Comparison of ENCODE assay signal across 16 cellular contexts in genomic region chr20:62025394-62025793, GRCh38. TPM values are rescaled to one million over a fixed set of nuclear protein-coding genes. Genes with fewer than 3 reads are reported as not detected.
A peak's percentile ranks its signal among the peaks of the same experiment; 100 is the strongest.
DNase-seq lines count a peak whose midpoint lies in the region; TF ChIP-seq lines count a peak whose summit lies in the region.
"Had no signal": no experiment of that assay in that cellular context is flagged by ENCODE, and none has a peak within 500 bp of the region (broad histone marks: within the 10 kb centered on the region; RNA-seq: fewer than 3 reads in every experiment).

No MANE protein-coding gene starts in this region.

- DNase-seq in NCI-H82 (lab: John Stamatoyannopoulos, UW): peak; percentile 68
- no peak for DNase-seq in NCI-H82 treated with DMSO at 0.1 percent for 48 hours (lab: John Stamatoyannopoulos, UW; ENCODE audit: unreplicated experiment)
- DNase-seq in KBM-7: peak; percentile 83
- DNase-seq in dermis blood vessel endothelial cell: peak; percentile 45
- no peak for DNase-seq in progenitor cell of endocrine pancreas (ENCODE audit: low spot score, unreplicated experiment)
- no peak for DNase-seq in stimulated activated CD4-positive, alpha-beta T cell treated with anti-CD3 and anti-CD28 coated beads, Interleukin-12 subunit alpha, Interleukin-12 subunit beta, amount 100 ng/mL, for 4 hours
- no peak for DNase-seq in Karpas-422
- no peak for DNase-seq in NCI-H146 treated with DMSO at 0.1 percent for 48 hours (lab: John Stamatoyannopoulos, UW; ENCODE audit: unreplicated experiment)
- DNase-seq: activated T-cell treated with anti-CD3 and anti-CD28 coated beads, Interleukin-2, amount 50 U/mL, for 48 hours; effector CD4-positive, alpha-beta T cell; NCI-H2081; NK-92 treated with Interleukin-12 subunit alpha and Interleukin-12 subunit beta, amount 100 ng/mL, for 24 hours; small intestine; transverse colon had no signal

- H3K36me3 ChIP-seq in Karpas-422 (ENCODE audit: insufficient read depth, low read length): no peaks in the 10 kb centered on the region
- H3K36me3 ChIP-seq: ascending aorta, transverse colon had no signal

- peaks cover 23% of the 10 kb centered on the region for H3K4me1 Mint-ChIP-seq in progenitor cell of endocrine pancreas (ENCODE audit: low read depth)

- peaks cover 6% of the 10 kb centered on the region for H3K4me1 ChIP-seq in Karpas-422 (ENCODE audit: low read length)

- no peaks in the 10 kb centered on the region for H3K27me3 ChIP-seq in Karpas-422 (ENCODE audit: low read length)
- H3K27me3 ChIP-seq: ascending aorta, transverse colon had no signal

- no peaks in the 10 kb centered on the region for H3K27me3 Mint-ChIP-seq in progenitor cell of endocrine pancreas

- no peaks in the 10 kb centered on the region for H3K9me2 ChIP-seq in Karpas-422 (replicated peaks; ENCODE audit: insufficient read depth, low read length)

- H3K79me2 ChIP-seq in Karpas-422 (ENCODE audit: low read length): peaks cover 99% of the 10 kb centered on the region

- no peak for TF ChIP-seq CTCF in progenitor cell of endocrine pancreas (IDR thresholded peaks at IDR 0.05; ENCODE audit: unreplicated experiment)

- H3K4me2 ChIP-seq in Karpas-422 (ENCODE audit: low read depth, low read length, poor library complexity, severe bottlenecking): no peak overlapping the region

- no peak overlapping the region for H3K4me3 Mint-ChIP-seq in progenitor cell of endocrine pancreas (ENCODE audit: low read depth)

- no peaks in the 10 kb centered on the region for H3K36me3 Mint-ChIP-seq in progenitor cell of endocrine pancreas (ENCODE audit: insufficient read depth)

- H3K27ac ChIP-seq in Karpas-422 (ENCODE audit: low read length): no peak overlapping the region
- H3K27ac ChIP-seq: 22Rv1, ascending aorta, transverse colon had no signal

- H3K9me3 ChIP-seq in Karpas-422 (ENCODE audit: low read length): no peaks in the 10 kb centered on the region
- H3K9me3 ChIP-seq: ascending aorta, transverse colon had no signal

- peak overlapping the region; percentile 47 for H3K27ac Mint-ChIP-seq in progenitor cell of endocrine pancreas

- no peak overlapping the region for H3K9ac ChIP-seq in Karpas-422 (ENCODE audit: low read length)

- H3K4me3 ChIP-seq in Karpas-422 (ENCODE audit: low read length): no peak overlapping the region
- H3K4me3 ChIP-seq: ascending aorta, transverse colon had no signal

- peaks cover 31% of the 10 kb centered on the region for H4K20me1 ChIP-seq in Karpas-422 (ENCODE audit: insufficient read depth, low read depth, low read length)

- in situ Hi-C loops in KBM-7 (cut with MboI; ENCODE audit: low pct_unique_long_range_greater_than_20kb, low sequenced_read_pairs): loop anchor here (10.0 kb wide), 1 partner anchor 119 kb away; the partner anchor contains the start of genes PSMA7 and SS18L1

- no peak overlapping the region for H2AFZ ChIP-seq in Karpas-422 (ENCODE audit: low read length)

- no peaks in the 10 kb centered on the region for H3K9me3 Mint-ChIP-seq in progenitor cell of endocrine pancreas (ENCODE audit: low read depth)

RNA-seq across cellular contexts. Expression of gene TAF4, which starts 40.3 kb away (rescaled TPM):
- total RNA-seq in dermis blood vessel endothelial cell (3.6 and 7.6 TPM in 2 replicates), progenitor cell of endocrine pancreas (34.7 and 35.9 TPM in 2 replicates)
- total RNA-seq in Karpas-422 (2014; rRNA removed; shearing (Covaris generic); ENCODE audit: low replicate concordance): 19.5 and 19.7 TPM in 2 replicates

Comparison
In these comparisons a context has a peak if more than half of its experiments do, and no peak if none do; other contexts are left out.
1. DNase-seq: peak in NCI-H82 (single experiment), KBM-7 (single experiment) and dermis blood vessel endothelial cell (single experiment); none in NCI-H82 treated with DMSO at 0.1 percent for 48 hours (single experiment), progenitor cell of endocrine pancreas (single experiment), stimulated activated CD4-positive, alpha-beta T cell treated with anti-CD3 and anti-CD28 coated beads, Interleukin-12 subunit alpha, Interleukin-12 subunit beta, amount 100 ng/mL, for 4 hours (single experiment), Karpas-422 (single experiment) and NCI-H146 treated with DMSO at 0.1 percent for 48 hours (single experiment).